1 cellular context compared by ENCODE assay signal in the genomic region with DNA sequence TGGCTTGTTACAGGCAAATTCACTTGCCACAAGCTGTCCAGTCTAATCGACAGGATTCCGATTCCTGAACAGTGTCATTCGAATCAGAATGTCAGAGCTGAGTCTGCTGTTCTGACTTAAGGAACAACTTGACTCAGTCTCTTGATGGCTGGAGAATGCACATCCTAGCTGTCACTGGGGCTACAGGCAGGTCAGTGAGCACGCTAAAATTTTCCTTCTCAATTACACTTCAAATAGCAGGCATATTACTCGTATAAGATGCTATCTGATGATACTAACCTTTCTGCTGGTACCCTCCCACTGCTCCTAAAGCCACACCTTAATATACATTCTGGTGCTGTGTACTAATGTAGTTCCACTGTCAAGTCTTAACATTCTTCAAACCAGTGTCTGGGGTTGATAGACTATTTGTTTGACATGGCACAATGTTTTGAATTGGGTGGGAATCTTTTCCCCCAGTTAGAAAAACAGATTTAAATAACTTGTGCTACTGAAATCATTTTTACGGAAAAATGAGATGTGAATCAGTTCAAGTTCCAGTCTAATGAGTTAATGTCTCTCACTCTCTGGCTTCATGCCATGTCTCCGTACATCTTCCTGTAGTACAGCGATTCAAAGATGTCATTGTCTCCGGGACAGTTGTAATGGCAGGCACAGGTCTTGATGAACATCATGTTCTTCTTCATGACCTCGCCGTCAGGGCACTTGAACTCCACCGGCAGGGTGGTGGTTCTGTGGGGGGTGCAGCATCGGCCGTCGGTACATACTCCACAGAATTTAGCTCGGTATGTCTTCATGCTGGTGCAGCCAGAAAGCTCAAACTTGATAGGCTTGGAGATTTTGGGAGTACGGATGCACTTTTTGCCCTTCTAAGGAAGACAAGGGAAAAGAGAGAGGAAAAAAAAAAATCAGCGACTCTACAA.
TF ChIP-seq lines count a peak whose summit lies in the region.

No MANE protein-coding gene starts in this region.

TF ChIP-seq in HepG2, 621 proteins besides CTCF, POLR2A, EP300 and RAD21 (continued from another document and continues in another):
- TF ChIP-seq ETS1 (CRISPR knock-in tag; IDR thresholded peaks at IDR 0.05): no peak; the same call in none of the 2 replicates
- TF ChIP-seq ATM (IDR thresholded peaks at IDR 0.05; ENCODE audit: borderline replicate concordance): no peak
- TF ChIP-seq PITX1 (CRISPR knock-in tag; IDR thresholded peaks at IDR 0.05): no peak
- TF ChIP-seq, protein P1, sequence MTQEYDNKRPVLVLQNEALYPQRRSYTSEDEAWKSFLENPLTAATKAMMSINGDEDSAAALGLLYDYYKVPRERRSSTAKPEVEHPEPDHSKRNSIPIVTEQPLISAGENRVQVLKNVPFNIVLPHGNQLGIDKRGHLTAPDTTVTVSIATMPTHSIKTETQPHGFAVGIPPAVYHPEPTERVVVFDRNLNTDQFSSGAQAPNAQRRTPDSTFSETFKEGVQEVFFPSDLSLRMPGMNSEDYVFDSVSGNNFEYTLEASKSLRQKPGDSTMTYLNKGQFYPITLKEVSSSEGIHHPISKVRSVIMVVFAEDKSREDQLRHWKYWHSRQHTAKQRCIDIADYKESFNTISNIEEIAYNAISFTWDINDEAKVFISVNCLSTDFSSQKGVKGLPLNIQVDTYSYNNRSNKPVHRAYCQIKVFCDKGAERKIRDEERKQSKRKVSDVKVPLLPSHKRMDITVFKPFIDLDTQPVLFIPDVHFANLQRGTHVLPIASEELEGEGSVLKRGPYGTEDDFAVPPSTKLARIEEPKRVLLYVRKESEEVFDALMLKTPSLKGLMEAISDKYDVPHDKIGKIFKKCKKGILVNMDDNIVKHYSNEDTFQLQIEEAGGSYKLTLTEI (CRISPR knock-in tag; conservative IDR thresholded peaks at IDR 0.05): no peak; the same call in 1 of the 2 replicates
- peak; percentile 33; the same call in 1 of the 2 replicates for TF ChIP-seq ZNF639 (CRISPR knock-in tag; conservative IDR thresholded peaks at IDR 0.05)
- TF ChIP-seq, protein P2, sequence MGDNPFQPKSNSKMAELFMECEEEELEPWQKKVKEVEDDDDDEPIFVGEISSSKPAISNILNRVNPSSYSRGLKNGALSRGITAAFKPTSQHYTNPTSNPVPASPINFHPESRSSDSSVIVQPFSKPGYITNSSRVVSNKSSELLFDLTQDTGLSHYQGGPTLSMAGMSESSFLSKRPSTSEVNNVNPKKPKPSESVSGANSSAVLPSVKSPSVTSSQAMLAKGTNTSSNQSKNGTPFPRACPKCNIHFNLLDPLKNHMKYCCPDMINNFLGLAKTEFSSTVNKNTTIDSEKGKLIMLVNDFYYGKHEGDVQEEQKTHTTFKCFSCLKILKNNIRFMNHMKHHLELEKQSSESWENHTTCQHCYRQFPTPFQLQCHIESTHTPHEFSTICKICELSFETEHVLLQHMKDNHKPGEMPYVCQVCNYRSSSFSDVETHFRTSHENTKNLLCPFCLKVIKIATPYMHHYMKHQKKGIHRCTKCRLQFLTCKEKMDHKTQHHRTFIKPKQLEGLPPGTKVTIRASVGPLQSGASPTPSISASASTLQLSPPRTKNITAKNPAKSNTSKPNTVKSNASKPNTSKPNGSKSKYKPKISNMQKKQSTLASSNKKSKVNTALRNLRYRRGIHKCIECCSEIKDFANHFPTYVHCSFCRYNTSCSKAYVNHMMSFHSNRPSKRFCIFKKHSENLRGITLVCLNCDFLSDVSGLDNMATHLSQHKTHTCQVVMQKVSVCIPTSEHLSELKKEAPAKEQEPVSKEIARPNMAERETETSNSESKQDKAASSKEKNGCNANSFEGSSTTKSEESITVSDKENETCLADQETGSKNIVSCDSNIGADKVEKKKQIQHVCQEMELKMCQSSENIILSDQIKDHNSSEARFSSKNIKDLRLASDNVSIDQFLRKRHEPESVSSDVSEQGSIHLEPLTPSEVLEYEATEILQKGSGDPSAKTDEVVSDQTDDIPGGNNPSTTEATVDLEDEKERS (CRISPR knock-in tag; IDR thresholded peaks at IDR 0.05): no peak
- TF ChIP-seq RORA (CRISPR knock-in tag; IDR thresholded peaks at IDR 0.05): no peak
- TF ChIP-seq RARA (CRISPR knock-in tag; IDR thresholded peaks at IDR 0.05): peak; percentile 32
- no peak for TF ChIP-seq ZNF768 (CRISPR knock-in tag; IDR thresholded peaks at IDR 0.05)
- TF ChIP-seq CBX1 (IDR thresholded peaks at IDR 0.05; ENCODE audit: low read depth): no peak
- TF ChIP-seq ZKSCAN8 (CRISPR knock-in tag; IDR thresholded peaks at IDR 0.05; ENCODE audit: borderline replicate concordance): no peak; the same call in 1 of the 2 replicates
- TF ChIP-seq, protein P3, sequence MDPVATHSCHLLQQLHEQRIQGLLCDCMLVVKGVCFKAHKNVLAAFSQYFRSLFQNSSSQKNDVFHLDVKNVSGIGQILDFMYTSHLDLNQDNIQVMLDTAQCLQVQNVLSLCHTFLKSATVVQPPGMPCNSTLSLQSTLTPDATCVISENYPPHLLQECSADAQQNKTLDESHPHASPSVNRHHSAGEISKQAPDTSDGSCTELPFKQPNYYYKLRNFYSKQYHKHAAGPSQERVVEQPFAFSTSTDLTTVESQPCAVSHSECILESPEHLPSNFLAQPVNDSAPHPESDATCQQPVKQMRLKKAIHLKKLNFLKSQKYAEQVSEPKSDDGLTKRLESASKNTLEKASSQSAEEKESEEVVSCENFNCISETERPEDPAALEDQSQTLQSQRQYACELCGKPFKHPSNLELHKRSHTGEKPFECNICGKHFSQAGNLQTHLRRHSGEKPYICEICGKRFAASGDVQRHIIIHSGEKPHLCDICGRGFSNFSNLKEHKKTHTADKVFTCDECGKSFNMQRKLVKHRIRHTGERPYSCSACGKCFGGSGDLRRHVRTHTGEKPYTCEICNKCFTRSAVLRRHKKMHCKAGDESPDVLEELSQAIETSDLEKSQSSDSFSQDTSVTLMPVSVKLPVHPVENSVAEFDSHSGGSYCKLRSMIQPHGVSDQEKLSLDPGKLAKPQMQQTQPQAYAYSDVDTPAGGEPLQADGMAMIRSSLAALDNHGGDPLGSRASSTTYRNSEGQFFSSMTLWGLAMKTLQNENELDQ (CRISPR knock-in tag; IDR thresholded peaks at IDR 0.05; ENCODE audit: borderline replicate concordance): no peak
- no peak for TF ChIP-seq JUNB (CRISPR knock-in tag; IDR thresholded peaks at IDR 0.05; ENCODE audit: borderline replicate concordance)
- no peak for TF ChIP-seq SNAI1 (CRISPR knock-in tag; IDR thresholded peaks at IDR 0.05; ENCODE audit: borderline replicate concordance)
- no peak for TF ChIP-seq RFXANK (CRISPR knock-in tag; IDR thresholded peaks at IDR 0.05)
- TF ChIP-seq, protein P4, sequence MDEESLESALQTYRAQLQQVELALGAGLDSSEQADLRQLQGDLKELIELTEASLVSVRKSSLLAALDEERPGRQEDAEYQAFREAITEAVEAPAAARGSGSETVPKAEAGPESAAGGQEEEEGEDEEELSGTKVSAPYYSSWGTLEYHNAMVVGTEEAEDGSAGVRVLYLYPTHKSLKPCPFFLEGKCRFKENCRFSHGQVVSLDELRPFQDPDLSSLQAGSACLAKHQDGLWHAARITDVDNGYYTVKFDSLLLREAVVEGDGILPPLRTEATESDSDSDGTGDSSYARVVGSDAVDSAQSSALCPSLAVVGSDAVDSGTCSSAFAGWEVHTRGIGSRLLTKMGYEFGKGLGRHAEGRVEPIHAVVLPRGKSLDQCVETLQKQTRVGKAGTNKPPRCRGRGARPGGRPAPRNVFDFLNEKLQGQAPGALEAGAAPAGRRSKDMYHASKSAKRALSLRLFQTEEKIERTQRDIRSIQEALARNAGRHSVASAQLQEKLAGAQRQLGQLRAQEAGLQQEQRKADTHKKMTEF (CRISPR knock-in tag; IDR thresholded peaks at IDR 0.05): no peak; the same call in none of the 2 replicates
- no peak for TF ChIP-seq ZNF781 (CRISPR knock-in tag; IDR thresholded peaks at IDR 0.05; ENCODE audit: borderline replicate concordance, not compliant biosample characterization)
- 0 out of 2 replicates have a peak, but pooled peaks have one; percentile 34 for TF ChIP-seq ZBTB43 (CRISPR knock-in tag; conservative IDR thresholded peaks at IDR 0.05)
- TF ChIP-seq ZNF737 (CRISPR knock-in tag; IDR thresholded peaks at IDR 0.05; ENCODE audit: borderline replicate concordance): no peak
- no peak for TF ChIP-seq ZNF180 (CRISPR knock-in tag; IDR thresholded peaks at IDR 0.05; ENCODE audit: borderline replicate concordance, low read depth)
- TF ChIP-seq EEA1 (CRISPR knock-in tag; IDR thresholded peaks at IDR 0.05; ENCODE audit: borderline replicate concordance): no peak
- TF ChIP-seq SNRNP70 (IDR thresholded peaks at IDR 0.05; ENCODE audit: low read depth, low read length): no peak
- TF ChIP-seq, protein P5, sequence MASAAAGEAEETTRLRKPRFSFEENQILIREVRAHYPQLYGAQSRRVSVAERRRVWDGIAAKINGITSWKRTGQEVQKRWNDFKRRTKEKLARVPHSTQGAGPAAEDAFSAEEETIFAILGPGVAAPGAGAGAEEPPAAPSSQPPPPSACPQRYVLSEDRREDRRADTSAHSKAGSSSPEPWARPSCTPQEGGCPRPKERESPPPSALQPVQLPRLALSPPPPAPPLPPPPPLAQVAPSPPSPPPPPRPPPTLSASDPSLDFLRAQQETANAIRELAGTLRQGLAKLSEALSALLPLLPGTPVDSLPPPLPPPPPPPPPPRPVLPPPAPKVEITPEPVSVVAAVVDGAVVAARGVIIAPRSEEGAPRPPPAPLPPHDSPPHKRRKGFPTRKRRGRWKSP (CRISPR knock-in tag; IDR thresholded peaks at IDR 0.05): no peak; the same call in 1 of the 2 replicates
- TF ChIP-seq ZNF549 (CRISPR knock-in tag; IDR thresholded peaks at IDR 0.05): no peak
- TF ChIP-seq IKZF4 (CRISPR knock-in tag; IDR thresholded peaks at IDR 0.05; ENCODE audit: borderline replicate concordance, low read depth, not compliant biosample characterization): no peak
- no peak for TF ChIP-seq HIVEP1 (CRISPR knock-in tag; IDR thresholded peaks at IDR 0.05)
- TF ChIP-seq REXO4 (CRISPR knock-in tag; IDR thresholded peaks at IDR 0.05; ENCODE audit: borderline replicate concordance): no peak
- TF ChIP-seq PLRG1 (conservative IDR thresholded peaks at IDR 0.05): no peak
- 0 out of 2 replicates have a peak, but pooled peaks have one; percentile 17 for TF ChIP-seq RXRB (CRISPR knock-in tag; IDR thresholded peaks at IDR 0.05; ENCODE audit: borderline replicate concordance)
- TF ChIP-seq ZFP82 (CRISPR knock-in tag; IDR thresholded peaks at IDR 0.05; ENCODE audit: borderline replicate concordance): no peak
- TF ChIP-seq, protein P6, sequence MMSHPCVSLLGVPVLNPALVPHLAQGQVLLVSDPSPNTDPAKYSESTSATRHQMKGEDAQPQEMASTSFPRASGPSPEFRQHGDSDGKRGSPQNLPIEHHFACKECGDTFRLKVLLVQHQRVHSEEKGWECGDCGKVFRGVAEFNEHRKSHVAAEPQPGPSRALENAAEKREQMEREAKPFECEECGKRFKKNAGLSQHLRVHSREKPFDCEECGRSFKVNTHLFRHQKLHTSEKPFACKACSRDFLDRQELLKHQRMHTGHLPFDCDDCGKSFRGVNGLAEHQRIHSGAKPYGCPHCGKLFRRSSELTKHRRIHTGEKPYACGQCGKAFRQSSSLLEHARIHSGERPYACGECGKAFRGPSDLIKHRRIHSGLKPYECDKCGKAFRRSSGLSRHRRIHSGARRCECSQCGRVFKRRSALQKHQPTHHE (CRISPR knock-in tag; IDR thresholded peaks at IDR 0.05; ENCODE audit: borderline replicate concordance): no peak
- TF ChIP-seq CENPT (CRISPR knock-in tag; IDR thresholded peaks at IDR 0.05; ENCODE audit: low read depth): no peak
- TF ChIP-seq ZBED4 (CRISPR knock-in tag; IDR thresholded peaks at IDR 0.05; ENCODE audit: borderline replicate concordance): no peak
- no peak for TF ChIP-seq ZNF335 (CRISPR knock-in tag; IDR thresholded peaks at IDR 0.05)
